8 cellular contexts compared by ENCODE assay signal in the genomic region with DNA sequence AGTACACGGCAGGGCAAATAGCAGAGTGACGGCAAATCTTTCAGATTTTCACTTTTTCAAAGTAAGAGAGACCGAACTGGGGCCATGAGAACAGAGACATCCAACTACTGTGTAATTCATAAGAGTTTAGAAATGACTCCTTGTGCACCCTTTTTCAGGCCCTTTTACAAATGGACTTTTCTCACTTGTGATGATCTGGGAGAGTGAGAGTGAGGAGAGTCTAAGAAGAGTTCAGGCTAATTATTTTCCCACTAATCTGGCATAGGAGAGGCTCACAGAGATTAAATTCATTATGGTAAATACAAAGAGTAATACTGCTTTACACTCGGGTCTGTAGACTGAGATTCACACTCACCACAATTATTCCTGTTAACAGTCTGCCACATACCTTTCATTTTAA. TPM values are rescaled to one million over a fixed set of nuclear protein-coding genes. Genes with fewer than 3 reads are reported as not detected.
DNase-seq lines count a peak whose midpoint lies in the region; TF ChIP-seq lines count a peak whose summit lies in the region.

No MANE protein-coding gene starts in this region.

- H3K27ac Mint-ChIP-seq in endodermal cell: peak overlapping the region; percentile 94

- H3K4me1 ChIP-seq in endodermal cell (ENCODE audit: control insufficient read depth, insufficient read depth, low read length) (peaks cover 18% of the 10 kb centered on the region), trophoblast cell (ENCODE audit: control insufficient read depth in 1 of 2, insufficient read depth in 2 of 2, low read length in 2 of 2) (peaks cover 0 to 4% of the 10 kb centered on the region in 2 experiments)

- H3K36me3 Mint-ChIP-seq in endodermal cell (ENCODE audit: low read depth): peaks cover 36% of the 10 kb centered on the region

- H3K23ac ChIP-seq in trophoblast cell (ENCODE audit: low read length): no peak overlapping the region

- peak overlapping the region; percentile 6 for H4K91ac ChIP-seq in trophoblast cell (ENCODE audit: low read depth, low read length)

- no peak overlapping the region for H2BK5ac ChIP-seq in trophoblast cell (ENCODE audit: low read depth, low read length, poor library complexity)

- peak overlapping the region; percentile 96 for H3K4me3 Mint-ChIP-seq in endodermal cell

- WGBS in endodermal cell (ENCODE audit: insufficient coverage in 1 of 2, insufficient read length in 1 of 2), 2 experiments: 38 to 53% methylated on average over 4 of the region's 4 CpGs
- WGBS in trophoblast cell (ENCODE audit: extremely low coverage, insufficient coverage, insufficient read length): no CpG with 5 or more reads among the region's 4 CpGs

- H3K9me3 Mint-ChIP-seq in endodermal cell: no peaks in the 10 kb centered on the region

- H3K4me2 ChIP-seq in trophoblast cell (ENCODE audit: low read length): peak overlapping the region; percentile 47

- H3K9ac ChIP-seq in endodermal cell (ENCODE audit: extremely low read depth, low read length, poor library complexity, severe bottlenecking): peak overlapping the region; percentile 98
- H3K9ac ChIP-seq in trophoblast cell (ENCODE audit: low read length): no peak overlapping the region

- H3K27ac ChIP-seq in endodermal cell (ENCODE audit: low read depth, low read length): peak overlapping the region; percentile 31
- no peak overlapping the region for H3K27ac ChIP-seq in trophoblast cell (ENCODE audit: low read depth, low read length)

- H3K4ac ChIP-seq in trophoblast cell (ENCODE audit: low read depth, low read length): no peak overlapping the region

- H3K27me3 ChIP-seq in endodermal cell (ENCODE audit: control insufficient read depth, insufficient read depth, low read length, poor library complexity, severe bottlenecking) (no peaks in the 10 kb centered on the region), trophoblast cell (ENCODE audit: insufficient read depth, low read length) (no peaks in the 10 kb centered on the region)

- H3K4me3 ChIP-seq in GM12864 (ENCODE audit: low read depth, low read length) (peak overlapping the region; percentile 99; the same call in 1 of the 2 replicates), endodermal cell (ENCODE audit: low read length) (peak overlapping the region; percentile 100), trophoblast cell (ENCODE audit: low read depth, low read length) (no peak overlapping the region)

- H3K36me3 ChIP-seq in endodermal cell (ENCODE audit: control insufficient read depth, insufficient read depth, low read length) (peaks cover 35% of the 10 kb centered on the region), trophoblast cell (ENCODE audit: control insufficient read depth in 1 of 2, insufficient read depth in 2 of 2, low read length in 2 of 2) (peaks cover 0 to 2% of the 10 kb centered on the region in 2 experiments)

- TF ChIP-seq CTCF in GM12864 (IDR thresholded peaks at IDR 0.05; ENCODE audit: low read depth, low read length, missing control alignments): no peak
- no peak for TF ChIP-seq CTCF in endodermal cell (conservative IDR thresholded peaks at IDR 0.05)

- H3K9me3 ChIP-seq in endodermal cell (ENCODE audit: control insufficient read depth, low read length): no peaks in the 10 kb centered on the region
- H3K9me3 ChIP-seq in trophoblast cell (ENCODE audit: insufficient read depth, low read depth, low read length): peaks cover 4% of the 10 kb centered on the region

- H3K18ac ChIP-seq in trophoblast cell (ENCODE audit: low read length): no peak overlapping the region

- peaks cover 11% of the 10 kb centered on the region for H3K79me2 ChIP-seq in trophoblast cell (ENCODE audit: control insufficient read depth, insufficient read depth, low read length, poor library complexity)

- no peak overlapping the region for H4K12ac ChIP-seq in trophoblast cell (ENCODE audit: low read depth, low read length)

- no peak overlapping the region for H2BK12ac ChIP-seq in trophoblast cell (ENCODE audit: low read length)

- peak overlapping the region; percentile 54 for H4K8ac ChIP-seq in trophoblast cell (ENCODE audit: low read depth, low read length)

- DNase-seq in GM12864 (ENCODE audit: low read depth): no peak
- DNase-seq in OCI-M1 (lab: John Stamatoyannopoulos, UW): peak; percentile 68
- no peak for DNase-seq in endodermal cell
- no peak for DNase-seq in trophoblast cell
- DNase-seq in NK-92 treated with Interleukin-12 subunit alpha and Interleukin-12 subunit beta, amount 100 ng/mL, for 24 hours (lab: John Stamatoyannopoulos, UW): no peak
- no peak for DNase-seq in effector CD8-positive, alpha-beta T cell (lab: John Stamatoyannopoulos, UW)
- no peak for DNase-seq in DMS79 (lab: John Stamatoyannopoulos, UW)
- no peak for DNase-seq in NCI-H226

- peaks cover 6% of the 10 kb centered on the region for H3K79me1 ChIP-seq in trophoblast cell (ENCODE audit: low read length)

- H2AFZ ChIP-seq in trophoblast cell (ENCODE audit: insufficient read depth, low read length, poor library complexity): no peak overlapping the region

- H2BK120ac ChIP-seq in trophoblast cell (ENCODE audit: insufficient read depth, low read length, poor library complexity): no peak overlapping the region

- peaks cover 51% of the 10 kb centered on the region for H3K4me1 Mint-ChIP-seq in endodermal cell

- no peak overlapping the region for H2AK5ac ChIP-seq in trophoblast cell (ENCODE audit: low read length)

- H3K14ac ChIP-seq in trophoblast cell (ENCODE audit: low read length): no peak overlapping the region

- H3K27me3 Mint-ChIP-seq in endodermal cell (ENCODE audit: insufficient read depth): no peaks in the 10 kb centered on the region

RNA-seq across cellular contexts. Expression of gene CCNG1, which starts 0.9 kb away (rescaled TPM):
- 100 to 1,000 TPM; 542 to 622 TPM for total RNA-seq in endodermal cell
- polyA plus RNA-seq in endodermal cell (2013, experiment 1 of 2): 392 TPM
- polyA plus RNA-seq in endodermal cell (2013, experiment 2 of 2): 415 TPM
- 137 and 142 TPM in 2 replicates for polyA plus RNA-seq in trophoblast cell (2013)

RNA-seq across cellular contexts. Expression of gene NUDCD2, which starts 23.4 kb away (rescaled TPM):
- 10 to 100 TPM; 36.0 to 73.0 TPM for total RNA-seq in endodermal cell
- polyA plus RNA-seq in endodermal cell (2013, experiment 1 of 2): 46.1 TPM
- polyA plus RNA-seq in endodermal cell (2013, experiment 2 of 2): 38.6 TPM
- 10.6 and 11.6 TPM in 2 replicates for polyA plus RNA-seq in trophoblast cell (2013)

RNA-seq across cellular contexts. Expression of gene HMMR, which starts 23.9 kb away (rescaled TPM):
- total RNA-seq in endodermal cell: 10 to 100 TPM; 36.9 to 63.7 TPM
- 63.8 TPM for polyA plus RNA-seq in endodermal cell (2013, experiment 1 of 2)
- polyA plus RNA-seq in endodermal cell (2013, experiment 2 of 2): 76.6 TPM
- 33.1 and 37.3 TPM in 2 replicates for polyA plus RNA-seq in trophoblast cell (2013)
